ENCODE assay signal across 8 cellular contexts in genomic region chr11:62593434-62594044, GRCh38. TPM values are rescaled to one million over a fixed set of nuclear protein-coding genes. Genes with fewer than 3 reads are reported as not detected.
A peak's percentile ranks its signal among the peaks of the same experiment; 100 is the strongest.
DNase-seq lines count a peak whose midpoint lies in the region; ATAC-seq, FAIRE-seq and TF ChIP-seq lines count a peak whose summit lies in the region.

No MANE protein-coding gene starts in this region.

- CTCF ChIA-PET in CD4-positive, alpha-beta memory T cell (lab: Charles Lee; ENCODE audit: partially characterized antibody): interaction anchor here (0.7 to 6.3 kb wide), 22 partner anchors 8 to 268 kb away, joined by 3 to 86 read pairs (median 5); partner anchors contain the start of genes B3GAT3, C11orf98, CSKMT and EML3
- CTCF ChIA-PET in RWPE1 (lab: Yijun Ruan, JAX): interaction anchor here (0.8 kb wide), 1 partner anchor 193 kb away, joined by 5 read pairs; no protein-coding TSS in a partner anchor

- no peak overlapping the region for H3K4me2 ChIP-seq in parathyroid adenoma (ENCODE audit: low read length)

- H3K27me3 ChIP-seq in CD4-positive, alpha-beta memory T cell (ENCODE audit: insufficient read depth, low read length): no peaks in the 10 kb centered on the region
- H3K27me3 ChIP-seq in gastroesophageal sphincter (no peaks in the 10 kb centered on the region), parathyroid adenoma (ENCODE audit: control insufficient read depth, insufficient read depth, low read length) (no peaks in the 10 kb centered on the region), upper lobe of right lung (no peaks in the 10 kb centered on the region)

- H3K79me2 ChIP-seq in parathyroid adenoma: no peaks in the 10 kb centered on the region

- TF ChIP-seq CTCF in RWPE1 (conservative IDR thresholded peaks at IDR 0.05; ENCODE audit: low read depth) (peak; percentile 68), gastroesophageal sphincter (IDR thresholded peaks at IDR 0.05) (peak in 3 of 4 experiments; percentile 50 to 67 (median 56)), parathyroid adenoma (IDR thresholded peaks at IDR 0.05) (peak; percentile 42), upper lobe of right lung (IDR thresholded peaks at IDR 0.05) (peak; percentile 60)

- intact Hi-C loops in CD4-positive, alpha-beta memory T cell (cut with micrococcal nuclease): loop anchor here (1.0 to 5.0 kb wide), 2 partner anchors 101 to 269 kb away; no protein-coding TSS in a partner anchor
- intact Hi-C loops in upper lobe of right lung (cut with DNase I): no loop called here

- no peak for ATAC-seq in gastroesophageal sphincter
- ATAC-seq in upper lobe of right lung: peak; percentile 60
- no peak for ATAC-seq in HG03457 (IDR thresholded peaks at IDR 0.05; ENCODE audit: unreplicated experiment)

- H3K27me3 Mint-ChIP-seq in CD4-positive, alpha-beta memory T cell: no peaks in the 10 kb centered on the region

- FAIRE-seq in HTR-8/SVneo (lab: Jason Lieb, UNC): no peak

- peaks cover 0 to 8% (median 0%) of the 10 kb centered on the region in 8 donors for H3K9me3 Mint-ChIP-seq in CD4-positive, alpha-beta memory T cell

- no peak for TF ChIP-seq EP300 in gastroesophageal sphincter (IDR thresholded peaks at IDR 0.05)

- no peak overlapping the region for H2AFZ ChIP-seq in parathyroid adenoma

- peaks cover 46 to 70% of the 10 kb centered on the region in 2 donors for H3K36me3 Mint-ChIP-seq in CD4-positive, alpha-beta memory T cell

- H3K4me1 ChIP-seq in CD4-positive, alpha-beta memory T cell (ENCODE audit: insufficient read depth, low read length): peaks cover 55% of the 10 kb centered on the region
- peaks cover 0 to 62% (median 23%) of the 10 kb centered on the region in 3 donors for H3K4me1 ChIP-seq in gastroesophageal sphincter
- peaks cover 8% of the 10 kb centered on the region for H3K4me1 ChIP-seq in parathyroid adenoma
- peaks cover 30% of the 10 kb centered on the region for H3K4me1 ChIP-seq in upper lobe of right lung

- H3K36me3 ChIP-seq in CD4-positive, alpha-beta memory T cell (ENCODE audit: insufficient read depth, low read length): peaks cover 53% of the 10 kb centered on the region
- peaks cover 0 to 59% of the 10 kb centered on the region in 2 donors for H3K36me3 ChIP-seq in gastroesophageal sphincter
- H3K36me3 ChIP-seq in parathyroid adenoma (ENCODE audit: control insufficient read depth, insufficient read depth, low read length): no peaks in the 10 kb centered on the region
- H3K36me3 ChIP-seq in upper lobe of right lung: peaks cover 57% of the 10 kb centered on the region

- no peak overlapping the region for H3K4me3 ChIP-seq in CD4-positive, alpha-beta memory T cell (ENCODE audit: low read length in 2 of 2)
- H3K4me3 ChIP-seq in gastroesophageal sphincter: no peak overlapping the region
- no peak overlapping the region for H3K4me3 ChIP-seq in parathyroid adenoma (ENCODE audit: low read depth, low read length)
- H3K4me3 ChIP-seq in upper lobe of right lung: no peak overlapping the region

- DNase-seq in CD4-positive, alpha-beta memory T cell: peak; percentile 76 to 85 (median 77)
- DNase-seq in HTR-8/SVneo (ENCODE audit: insufficient read length, low spot score) (peak; percentile 64), RWPE1 (ENCODE audit: low spot score) (peak; percentile 47), upper lobe of right lung (peak; percentile 90)
- peak; percentile 61 for DNase-seq in activated T-helper 9 cell treated with anti-CD3 and anti-CD28 coated beads, Interleukin-2, amount 50 U/mL, for 16 hours (ENCODE audit: low read depth)

- H3K9me3 ChIP-seq in CD4-positive, alpha-beta memory T cell (ENCODE audit: control insufficient read depth in 1 of 2, low read length in 2 of 2): no peaks in the 10 kb centered on the region
- H3K9me3 ChIP-seq in gastroesophageal sphincter: no peaks in the 10 kb centered on the region
- H3K9me3 ChIP-seq in parathyroid adenoma (ENCODE audit: control insufficient read depth, low read length): no peaks in the 10 kb centered on the region
- H3K9me3 ChIP-seq in upper lobe of right lung: no peaks in the 10 kb centered on the region

- peak overlapping the region; percentile 64 to 90 (median 79) for H3K4me3 Mint-ChIP-seq in CD4-positive, alpha-beta memory T cell

- TF ChIP-seq POLR2A in gastroesophageal sphincter (IDR thresholded peaks at IDR 0.05): no peak

- peak overlapping the region; percentile 87 to 98 (median 97) for H3K27ac Mint-ChIP-seq in CD4-positive, alpha-beta memory T cell

- H3K4me1 Mint-ChIP-seq in CD4-positive, alpha-beta memory T cell: peaks cover 30 to 85% (median 55%) of the 10 kb centered on the region in 4 donors

- no peak overlapping the region for H3K9ac ChIP-seq in parathyroid adenoma

- H3K27ac ChIP-seq in CD4-positive, alpha-beta memory T cell (ENCODE audit: low read depth, low read length): peak overlapping the region; percentile 32
- H3K27ac ChIP-seq in RWPE1 (peak overlapping the region; percentile 91), gastroesophageal sphincter (peak overlapping the region in 3 of 4 donors; percentile 58 to 92 (median 91)), parathyroid adenoma (no peak overlapping the region), upper lobe of right lung (no peak overlapping the region)

- 44% methylated on average over 3 to 10 of the region's 13 CpGs for WGBS in gastroesophageal sphincter (ENCODE audit: low coverage in 1 of 2), 2 donors

- POLR2A ChIA-PET in CD4-positive, alpha-beta memory T cell (lab: Charles Lee; ENCODE audit: partially characterized antibody): interaction anchor here (0.9 to 12.0 kb wide), 24 partner anchors 8 to 287 kb away, joined by 3 to 494 read pairs (median 32); partner anchors contain the start of genes B3GAT3, BSCL2, C11orf98 and CSKMT
- POLR2A ChIA-PET in RWPE1 (lab: Yijun Ruan, JAX; ENCODE audit: low non-redundant PET): interaction anchor here (0.6 to 2.9 kb wide), 2 partner anchors 8 to 72 kb away, joined by 3 to 16 read pairs; partner anchors contain the start of genes C11orf98, CSKMT and MTA2

RNA-seq across cellular contexts. Expression of gene TUT1, which starts 2.2 kb away (rescaled TPM):
- total RNA-seq in CD4-positive, alpha-beta memory T cell: 10 to 100 TPM; 37.7 to 38.1 TPM
- 10 to 100 TPM; 14.6 to 19.7 TPM for polyA plus RNA-seq in CD4-positive, alpha-beta memory T cell
- total RNA-seq in gastroesophageal sphincter (1 to 10 TPM; 3.8 to 9.6 (median 7.6) TPM), upper lobe of right lung (17.6 TPM)

RNA-seq across cellular contexts. Expression of gene MTA2, which starts 8.1 kb away (rescaled TPM):
- 100 to 1,000 TPM; 207 to 210 TPM for total RNA-seq in CD4-positive, alpha-beta memory T cell
- polyA plus RNA-seq in CD4-positive, alpha-beta memory T cell: 10 to 100 TPM; 16.6 to 36.4 TPM
- total RNA-seq in gastroesophageal sphincter: 10 to 100 TPM; 67.9 to 88.7 (median 85.6) TPM
- 75.0 TPM for total RNA-seq in upper lobe of right lung

RNA-seq across cellular contexts. Expression of gene EML3, which starts 19.0 kb away (rescaled TPM):
- 100 to 1,000 TPM; 192 to 201 TPM for total RNA-seq in CD4-positive, alpha-beta memory T cell
- 10 to 100 TPM; 18.2 to 24.8 TPM for polyA plus RNA-seq in CD4-positive, alpha-beta memory T cell
- total RNA-seq in gastroesophageal sphincter (10 to 100 TPM; 25.4 to 36.7 (median 31.9) TPM), upper lobe of right lung (91.1 TPM)

RNA-seq across cellular contexts. Expression of gene ROM1, which starts 19.5 kb away (rescaled TPM):
- total RNA-seq in CD4-positive, alpha-beta memory T cell: 1 to 10 TPM; 1.6 to 1.9 TPM
- polyA plus RNA-seq in CD4-positive, alpha-beta memory T cell: under 1 TPM; 0.98 to 1.00 TPM
- total RNA-seq in gastroesophageal sphincter (10 to 100 TPM in 3 of 4 donors, 1 to 10 TPM in 1; 3.0 to 18.3 (median 10.7) TPM), upper lobe of right lung (5.2 TPM)

RNA-seq across cellular contexts. Expression of gene EEF1G, which starts 19.8 kb away (rescaled TPM):
- total RNA-seq in CD4-positive, alpha-beta memory T cell: 1,000 to 10,000 TPM; 1,815 to 1,855 TPM
- 1,000 to 10,000 TPM; 1,453 to 1,910 TPM for polyA plus RNA-seq in CD4-positive, alpha-beta memory T cell
- total RNA-seq in gastroesophageal sphincter (1,000 to 10,000 TPM; 1,070 to 1,712 (median 1,374) TPM), upper lobe of right lung (847 TPM)

Comparison
In these comparisons a context has a peak if more than half of its experiments do, and no peak if none do; other contexts are left out.
1. H3K27ac ChIP-seq: peak in CD4-positive, alpha-beta memory T cell (single experiment), RWPE1 (single experiment) and gastroesophageal sphincter (3 of 4); none in parathyroid adenoma (single experiment) and upper lobe of right lung (single experiment).
2. Peak in every context shown above with its lines, with median percentiles within 50 percentile points of each other: DNase-seq and CTCF ChIP-seq.